In the genomic region with DNA sequence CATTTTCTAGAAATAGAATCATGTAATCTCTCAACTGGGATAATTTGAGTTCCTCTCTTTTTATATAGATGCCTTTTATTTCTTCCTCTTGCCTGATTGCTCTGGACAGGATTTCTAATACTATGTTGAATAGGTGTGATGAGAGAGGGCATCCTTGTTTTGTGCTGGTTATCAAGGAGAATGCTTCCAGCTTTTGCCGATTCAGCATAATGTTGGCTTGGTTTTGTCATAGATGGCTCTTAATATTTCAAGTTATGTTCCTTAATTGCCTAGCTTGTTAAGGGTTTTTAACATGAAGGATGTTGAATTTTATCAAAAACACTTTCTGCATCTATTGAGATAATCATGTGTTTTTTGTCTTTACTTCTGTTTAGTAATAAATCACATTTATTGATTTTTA, we compare ENCODE assay signal across 1 cellular context.
TF ChIP-seq lines count a peak whose summit lies in the region.

No MANE protein-coding gene starts in this region.

TF ChIP-seq in K562, 482 proteins besides CTCF, POLR2A, EP300 and RAD21 (continued from another document):
- TF ChIP-seq, protein P1, sequence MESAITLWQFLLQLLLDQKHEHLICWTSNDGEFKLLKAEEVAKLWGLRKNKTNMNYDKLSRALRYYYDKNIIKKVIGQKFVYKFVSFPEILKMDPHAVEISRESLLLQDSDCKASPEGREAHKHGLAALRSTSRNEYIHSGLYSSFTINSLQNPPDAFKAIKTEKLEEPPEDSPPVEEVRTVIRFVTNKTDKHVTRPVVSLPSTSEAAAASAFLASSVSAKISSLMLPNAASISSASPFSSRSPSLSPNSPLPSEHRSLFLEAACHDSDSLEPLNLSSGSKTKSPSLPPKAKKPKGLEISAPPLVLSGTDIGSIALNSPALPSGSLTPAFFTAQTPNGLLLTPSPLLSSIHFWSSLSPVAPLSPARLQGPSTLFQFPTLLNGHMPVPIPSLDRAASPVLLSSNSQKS (CRISPR knock-in tag; IDR thresholded peaks at IDR 0.05): no peak
